8 cellular contexts compared by ENCODE assay signal in genomic region chr14:69260246-69260978, GRCh38. TPM values are rescaled to one million over a fixed set of nuclear protein-coding genes. Genes with fewer than 3 reads are reported as not detected.
DNase-seq lines count a peak whose midpoint lies in the region; ATAC-seq and TF ChIP-seq lines count a peak whose summit lies in the region.

No MANE protein-coding gene starts in this region.

- TF ChIP-seq CTCF in IMR-90 (conservative IDR thresholded peaks at IDR 0.05; ENCODE audit: low read depth, low read length) (no peak), cardiac fibroblast (IDR thresholded peaks at IDR 0.05; ENCODE audit: low read depth, low read length) (no peak), lower leg skin (IDR thresholded peaks at IDR 0.05) (no peak), type B pancreatic cell (conservative IDR thresholded peaks at IDR 0.05) (no peak)

- H3K27ac ChIP-seq in CD8-positive, alpha-beta memory T cell (ENCODE audit: low read depth, low read length) = no peak overlapping the region
- H3K27ac ChIP-seq in IMR-90 (ENCODE audit: insufficient read depth, low read length) = no peak overlapping the region

- peak overlapping the region in 4 of 7 donors; percentile 19 to 46 (median 32) for H3K4me3 Mint-ChIP-seq in CD8-positive, alpha-beta memory T cell
- peak overlapping the region; percentile 88 for H3K4me3 Mint-ChIP-seq in type B pancreatic cell

- TF ChIP-seq POLR2A in IMR-90 (IDR thresholded peaks at IDR 0.05; ENCODE audit: low read depth, low read length) (no peak), lower leg skin (IDR thresholded peaks at IDR 0.05) (no peak)

- H3K9ac ChIP-seq in IMR-90 (ENCODE audit: low read depth, low read length) = peak overlapping the region; percentile 46; the same call in 1 of the 2 replicates

- in situ Hi-C loops in IMR-90 (cut with MboI; ENCODE audit: low sequenced_read_pairs) = loop anchor here (25.0 kb wide), 1 partner anchor 477 kb away; no protein-coding TSS in a partner anchor

- H2BK120ac ChIP-seq in IMR-90 (ENCODE audit: low read depth, low read length) = no peak overlapping the region

- POLR2A ChIA-PET in CD8-positive, alpha-beta memory T cell (lab: Charles Lee) = no interaction called here
- POLR2A ChIA-PET in IMR-90 (lab: Charles Lee; ENCODE audit: unreplicated experiment) = no interaction called here

- H3K79me1 ChIP-seq in IMR-90 (ENCODE audit: low read depth in 1 of 2, low read length in 2 of 2) = no peaks in the 10 kb centered on the region

- no peak overlapping the region; the same call in 1 of the 2 replicates for H3K23ac ChIP-seq in IMR-90 (ENCODE audit: low read depth, low read length)

- peak overlapping the region; percentile 90 for H2AFZ ChIP-seq in IMR-90 (replicated peaks; ENCODE audit: low read length, poor library complexity)

- H4K8ac ChIP-seq in IMR-90 (ENCODE audit: low read depth in 2 of 2, low read length in 2 of 2) = no peak overlapping the region

- peak overlapping the region; percentile 94 for H3K4me2 ChIP-seq in IMR-90 (ENCODE audit: low read depth, low read length)

- H2AK5ac ChIP-seq in IMR-90 (ENCODE audit: low read depth, low read length) = no peak overlapping the region

- peaks cover 18% of the 10 kb centered on the region for H3K27me3 ChIP-seq in CD8-positive, alpha-beta memory T cell (ENCODE audit: insufficient read depth, low read length, poor library complexity, severe bottlenecking)
- H3K27me3 ChIP-seq in IMR-90 (ENCODE audit: control insufficient read depth, insufficient read depth, low read length) = peaks cover 61% of the 10 kb centered on the region

- no peak overlapping the region for H3K4ac ChIP-seq in IMR-90 (ENCODE audit: low read depth, low read length)

- no peak overlapping the region for H3K56ac ChIP-seq in IMR-90 (ENCODE audit: extremely low read depth, insufficient read depth, low read length)

- WGBS in IMR-90 (ENCODE audit: extremely low coverage in 2 of 2, insufficient read length in 1 of 2), 2 experiments = 2% methylated on average over 36 of the region's 80 CpGs; no CpG with 5 or more reads in 1 of the 2 experiments
- 1% methylated on average over 59 of the region's 80 CpGs; no CpG with 5 or more reads in 1 of the 2 donors for WGBS in lower leg skin, 2 donors

- CTCF ChIA-PET in CD8-positive, alpha-beta memory T cell (lab: Charles Lee) = no interaction called here
- CTCF ChIA-PET in IMR-90 (lab: Yijun Ruan, JAX) = interaction anchor here (1.4 to 1.8 kb wide), 3 partner anchors 12 to 27 kb away, joined by 5 to 6 read pairs (median 5); no protein-coding TSS in a partner anchor

- H3K36me3 Mint-ChIP-seq in CD8-positive, alpha-beta memory T cell = no peaks in the 10 kb centered on the region
- H3K36me3 Mint-ChIP-seq in type B pancreatic cell = no peaks in the 10 kb centered on the region

- peaks cover 7% of the 10 kb centered on the region; the same call in 1 of the 2 replicates for H3K9me1 ChIP-seq in IMR-90 (ENCODE audit: insufficient read depth, low read length)

- H3K18ac ChIP-seq in IMR-90 (ENCODE audit: low read depth, low read length) = no peak overlapping the region

- ATAC-seq in IMR-90 (ENCODE audit: low read depth) (peak; percentile 55), HG02938 (IDR thresholded peaks at IDR 0.05; ENCODE audit: unreplicated experiment) (no peak), HG03108 (IDR thresholded peaks at IDR 0.05; ENCODE audit: unreplicated experiment) (no peak)

- no TSS peak for BruUV-seq in IMR-90 (replicated peaks; lab: Mats Ljungman, UMichigan)

- no peak overlapping the region for H2BK20ac ChIP-seq in IMR-90 (ENCODE audit: low read depth, low read length)

- H3K36me3 ChIP-seq in CD8-positive, alpha-beta memory T cell (ENCODE audit: insufficient read depth, low read length) = no peaks in the 10 kb centered on the region
- H3K36me3 ChIP-seq in IMR-90 (ENCODE audit: control insufficient read depth, insufficient read depth, low read length) = no peaks in the 10 kb centered on the region

- no peak overlapping the region for H3K27ac Mint-ChIP-seq in CD8-positive, alpha-beta memory T cell
- H3K27ac Mint-ChIP-seq in type B pancreatic cell = no peak overlapping the region

- dilution Hi-C loops in IMR-90 (cut with HindIII; ENCODE audit: low sequenced_read_pairs, unreplicated experiment) = no loop called here

- no peaks in the 10 kb centered on the region for H3K4me1 ChIP-seq in CD8-positive, alpha-beta memory T cell (ENCODE audit: insufficient read depth, low read length)
- peaks cover 2% of the 10 kb centered on the region; the same call in 1 of the 2 replicates for H3K4me1 ChIP-seq in IMR-90 (ENCODE audit: control insufficient read depth, insufficient read depth, low read length)

- H3K9me3 ChIP-seq in CD8-positive, alpha-beta memory T cell (ENCODE audit: low read length) = no peaks in the 10 kb centered on the region
- no peaks in the 10 kb centered on the region for H3K9me3 ChIP-seq in IMR-90 (ENCODE audit: control insufficient read depth, insufficient read depth, low read length)

- no peaks in the 10 kb centered on the region for H3K9me3 Mint-ChIP-seq in CD8-positive, alpha-beta memory T cell
- no peaks in the 10 kb centered on the region for H3K9me3 Mint-ChIP-seq in type B pancreatic cell

- no peak overlapping the region for H2BK15ac ChIP-seq in IMR-90 (ENCODE audit: low read depth, low read length)

- intact Hi-C loops in IMR-90 (cut with micrococcal nuclease) (loop anchor here (5.0 kb wide), 1 partner anchor 87 kb away; no protein-coding TSS in a partner anchor), lower leg skin (cut with DNase I; ENCODE audit: low total_unique reads) (no loop called here)

- H3K4me1 Mint-ChIP-seq in CD8-positive, alpha-beta memory T cell = peaks cover 0 to 5% (median 1%) of the 10 kb centered on the region in 3 donors
- H3K4me1 Mint-ChIP-seq in type B pancreatic cell (ENCODE audit: unreplicated experiment) = peaks cover 8% of the 10 kb centered on the region

- no peak overlapping the region for H2AK9ac ChIP-seq in IMR-90 (replicated peaks; ENCODE audit: low read depth, low read length, poor library complexity)

- no peak overlapping the region for H3K14ac ChIP-seq in IMR-90 (replicated peaks; ENCODE audit: low read depth, low read length)

- peaks cover 35 to 62% of the 10 kb centered on the region in 2 donors for H3K27me3 Mint-ChIP-seq in CD8-positive, alpha-beta memory T cell
- H3K27me3 Mint-ChIP-seq in type B pancreatic cell = peaks cover 54% of the 10 kb centered on the region

- no peak overlapping the region for H4K5ac ChIP-seq in IMR-90 (ENCODE audit: low read depth, low read length)

- TF ChIP-seq RAD21 in IMR-90 (IDR thresholded peaks at IDR 0.05; ENCODE audit: low read length) = no peak

- no peak overlapping the region for H2BK5ac ChIP-seq in IMR-90 (ENCODE audit: low read depth, low read length, poor library complexity, severe bottlenecking)

- H3K4me3 ChIP-seq in CD8-positive, alpha-beta memory T cell (ENCODE audit: low read length) = no peak overlapping the region
- H3K4me3 ChIP-seq in IMR-90 (ENCODE audit: insufficient read depth, low read depth, low read length) (peak overlapping the region; percentile 57), cardiac fibroblast (replicated peaks in 1 of 2; ENCODE audit: low read depth in 2 of 2, low read length in 2 of 2) (peak overlapping the region; percentile 55 to 59), lower leg skin (ENCODE audit: low read depth, poor library complexity, severe bottlenecking) (peak overlapping the region; percentile 36)

- no peak overlapping the region for H4K91ac ChIP-seq in IMR-90 (ENCODE audit: insufficient read depth, low read depth, low read length)

- DNase-seq in CD8-positive, alpha-beta memory T cell = no peak
- DNase-seq in IMR-90 (peak; percentile 4), cardiac fibroblast (ENCODE audit: low read depth in 2 of 2) (peak; percentile 19 to 22), lower leg skin (ENCODE audit: low spot score in 2 of 2) (no peak), type B pancreatic cell (ENCODE audit: extremely low spot score, unreplicated experiment) (no peak), HCEC 1CT (no peak)

- H4K20me1 ChIP-seq in IMR-90 (ENCODE audit: insufficient read depth, low read length) = peaks cover 8% of the 10 kb centered on the region

TF ChIP-seq in IMR-90, 13 proteins besides CTCF, POLR2A, EP300 and RAD21:
- TF ChIP-seq MAZ (IDR thresholded peaks at IDR 0.05; ENCODE audit: borderline replicate concordance, low read depth, low read length) = no peak
- no peak for TF ChIP-seq RCOR1 (IDR thresholded peaks at IDR 0.05; ENCODE audit: insufficient replicate concordance, low read length)
- no peak for TF ChIP-seq ELK1 (IDR thresholded peaks at IDR 0.05; ENCODE audit: borderline replicate concordance, low read depth, low read length)
- no peak for TF ChIP-seq CEBPB (IDR thresholded peaks at IDR 0.05; ENCODE audit: low read depth, low read length)

RNA-seq across cellular contexts. Expression of gene GALNT16, which starts 0.5 kb away (rescaled TPM):
- total RNA-seq in CD8-positive, alpha-beta memory T cell = under 1 TPM in 1 of 2 experiments, not detected in 1; 0.11 TPM
- not detected for polyA plus RNA-seq in CD8-positive, alpha-beta memory T cell
- total RNA-seq in IMR-90 (2012; rRNA removed) (0.28 and 0.36 TPM in 2 replicates), lower leg skin (1 to 10 TPM in 2 of 4 donors, under 1 TPM in 2; 0.72 to 8.2 (median 2.9) TPM), type B pancreatic cell (ENCODE audit: low replicate concordance) (2.9 and 12.4 TPM in 2 replicates)
- polyA plus RNA-seq in IMR-90 (2012; rRNA removed) = 0.89 and 1.5 TPM in 2 replicates
- 1.5 and 1.7 TPM in 2 replicates for polyA plus RNA-seq in IMR-90 (2012; cell fraction: cytosol; rRNA removed)
- polyA plus RNA-seq in IMR-90 (2012; cell fraction: nucleus; rRNA removed; ENCODE audit: low replicate concordance) = 1.6 and 1.7 TPM in 2 replicates

Comparison
In these comparisons a context has a peak if more than half of its experiments do, and no peak if none do; other contexts are left out.
1. DNase-seq: peak in IMR-90 (single experiment) and cardiac fibroblast (2 of 2); none in CD8-positive, alpha-beta memory T cell (0 of 5), lower leg skin (0 of 2), type B pancreatic cell (single experiment) and HCEC 1CT (single experiment).